22 cellular contexts compared by ENCODE assay signal in the genomic region with DNA sequence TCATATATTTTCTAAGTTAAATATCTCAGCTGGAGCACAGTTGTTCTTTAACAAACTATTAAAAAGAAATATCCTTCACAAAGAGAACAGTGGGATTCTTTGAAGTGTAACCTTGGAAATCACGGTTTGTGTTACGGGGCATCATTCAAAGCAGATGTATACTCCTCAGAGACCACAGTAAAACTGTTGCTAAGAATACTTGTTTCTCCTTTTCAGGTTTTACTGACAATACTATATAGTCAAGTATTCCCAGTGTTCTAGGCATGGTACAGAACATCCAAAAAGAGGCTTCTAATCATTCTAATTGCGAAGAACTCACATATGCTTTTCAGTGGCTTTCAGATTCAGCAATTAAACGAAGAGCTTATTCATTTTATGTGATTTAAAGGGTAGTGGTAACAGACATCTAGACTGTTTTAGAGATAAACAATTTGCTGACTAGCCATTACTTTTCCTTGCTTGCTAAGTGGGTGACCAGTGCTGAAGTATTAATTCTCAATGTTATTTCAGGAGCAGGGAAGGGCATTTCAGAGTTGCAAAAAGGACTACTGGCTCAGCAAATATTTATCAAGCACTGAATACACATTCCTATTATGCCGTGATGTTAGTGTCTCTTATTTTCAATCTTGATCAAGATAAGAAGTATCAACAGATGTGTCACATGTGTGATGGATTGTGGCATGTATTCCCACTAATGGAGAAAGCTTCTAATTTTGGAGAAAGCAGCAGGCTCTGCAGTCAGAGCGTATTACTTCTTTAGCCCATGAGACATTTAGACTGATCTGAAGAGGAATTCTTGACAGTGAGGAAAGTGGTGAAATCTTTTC.
DNase-seq lines count a peak whose midpoint lies in the region; ATAC-seq, FAIRE-seq and TF ChIP-seq lines count a peak whose summit lies in the region.
"Had no signal": no experiment of that assay in that cellular context is flagged by ENCODE, and none has a peak within 500 bp of the region (broad histone marks: within the 10 kb centered on the region; RNA-seq: fewer than 3 reads in every experiment).

No MANE protein-coding gene starts in this region.

- no peak for TF ChIP-seq POLR2A in HepG2 (IDR thresholded peaks at IDR 0.05; ENCODE audit: insufficient read depth in 1 of 2, low read depth in 2 of 2, low read length in 2 of 2)

- H3K4me3 Mint-ChIP-seq in WTC11 = peak overlapping the region; percentile 19
- H3K4me3 Mint-ChIP-seq: CD8-positive, alpha-beta memory T cell; effector memory CD8-positive, alpha-beta T cell; stimulated activated memory B cell treated with anti-CD40 and anti-IgM and Interleukin-4, amounts not matched to agents 10 μg/mL and 1 μg/mL and 100 μg/mL, for 72 hours had no signal

- no peak for FAIRE-seq in HepG2 (lab: Jason Lieb, UNC)
- FAIRE-seq: HTR-8/SVneo had no signal

- in situ Hi-C loops in HepG2 (cut with HindIII; ENCODE audit: extremely low pct_ligation_motif_present, low pct_unique_long_range_greater_than_20kb) = no loop called here

- TF ChIP-seq CTCF in left ventricle myocardium inferior (IDR thresholded peaks at IDR 0.05; ENCODE audit: borderline replicate concordance) (no peak), right atrium auricular region (IDR thresholded peaks at IDR 0.05) (no peak), WTC11 (IDR thresholded peaks at IDR 0.05) (no peak), HepG2 (CRISPR knock-in tag; IDR thresholded peaks at IDR 0.05) (no peak)

- WGBS in HepG2 (ENCODE audit: low lambda C conversion rate) = 20% methylated on average over 6 of the region's 6 CpGs

- no peak for TF ChIP-seq RAD21 in HepG2 (CRISPR knock-in tag; IDR thresholded peaks at IDR 0.05)

- H3K36me3 ChIP-seq in left ventricle myocardium inferior (no peaks in the 10 kb centered on the region), right atrium auricular region (no peaks in the 10 kb centered on the region), HepG2 (replicated peaks in 1 of 2; ENCODE audit: control insufficient read depth in 1 of 2, insufficient read depth in 2 of 2, low read length in 2 of 2) (no peaks in the 10 kb centered on the region)

- intact Hi-C loops in left ventricle myocardium inferior (cut with micrococcal nuclease) = no loop called here
- intact Hi-C loops in HepG2 (cut with micrococcal nuclease; ENCODE audit: unreplicated experiment) = no loop called here

- no peaks in the 10 kb centered on the region for H4K20me1 ChIP-seq in HepG2 (ENCODE audit: insufficient read depth, low read length)

- no peak overlapping the region for H3K9ac ChIP-seq in HepG2 (ENCODE audit: insufficient read depth, low read depth, low read length)

- no peaks in the 10 kb centered on the region for H3K27me3 ChIP-seq in left ventricle myocardium inferior (ENCODE audit: low read depth)
- H3K27me3 ChIP-seq in right atrium auricular region = no peaks in the 10 kb centered on the region
- H3K27me3 ChIP-seq in HepG2 (ENCODE audit: control insufficient read depth in 1 of 2, insufficient read depth in 2 of 2, low read length in 2 of 2) = no peaks in the 10 kb centered on the region

- POLR2A ChIA-PET in WTC11 (lab: Charles Lee) = interaction anchor here (0.6 kb wide), 1 partner anchor 494 kb away, joined by 7 read pairs; no protein-coding TSS in a partner anchor
- POLR2A ChIA-PET in HepG2 (lab: Yijun Ruan, JAX) = no interaction called here

- peaks cover 8% of the 10 kb centered on the region for H3K9me3 ChIP-seq in left ventricle myocardium inferior (replicated peaks)
- no peaks in the 10 kb centered on the region for H3K9me3 ChIP-seq in right atrium auricular region
- no peaks in the 10 kb centered on the region for H3K9me3 ChIP-seq in HepG2 (ENCODE audit: low read length)

- no peak overlapping the region for H2AFZ ChIP-seq in HepG2 (ENCODE audit: low read length)
- H2AFZ ChIP-seq: PC-9 had no signal

- peaks cover 9% of the 10 kb centered on the region for H3K9me3 Mint-ChIP-seq in WTC11
- H3K9me3 Mint-ChIP-seq: effector memory CD8-positive, alpha-beta T cell had no signal

- H3K4me1 ChIP-seq in left ventricle myocardium inferior (peaks cover 18% of the 10 kb centered on the region), right atrium auricular region (peaks cover 0 to 14% of the 10 kb centered on the region in 2 donors), HepG2 (ENCODE audit: insufficient read depth, low read length) (peaks cover 8% of the 10 kb centered on the region; the same call in 1 of the 2 replicates)

- CTCF ChIA-PET in WTC11 (lab: Charles Lee) (interaction anchor here (0.9 to 1.9 kb wide), 2 partner anchors 43 kb away, joined by 3 to 7 read pairs; no protein-coding TSS in a partner anchor), HepG2 (lab: Yijun Ruan, JAX; ENCODE audit: low intra/inter-chr PET ratio, low total read pairs) (no interaction called here)

- no peak overlapping the region for H3K4me2 ChIP-seq in HepG2 (ENCODE audit: low read depth, low read length)
- H3K4me2 ChIP-seq: PC-9 had no signal

- no TSS peak for BruUV-seq in HepG2 (replicated peaks; lab: Mats Ljungman, UMichigan)

- DNase-seq in left ventricle myocardium inferior (no peak), right atrium auricular region (ENCODE audit: low spot score) (no peak), WTC11 (ENCODE audit: low spot score) (no peak), HepG2 (ENCODE audit: low spot score) (peak; percentile 32), AML-193 (lab: John Stamatoyannopoulos, UW) (no peak)
- DNase-seq in activated effector memory CD4-positive, alpha-beta T cell treated with Interleukin-2 at 50 U/mL for 16 hours = no peak
- no peak for DNase-seq in activated naive CD4-positive, alpha-beta T cell treated with Interleukin-2 at 50 U/mL for 16 hours
- DNase-seq: ACHN; activated CD4-positive, alpha-beta T cell treated with anti-CD3 and anti-CD28 coated beads for 4 hours; activated gamma-delta T cell; amniotic stem cell; CD8-positive, alpha-beta memory T cell; effector memory CD8-positive, alpha-beta T cell; head of caudate nucleus; NCI-H2171 treated with DMSO at 0.1 percent for 48 hours; NCI-H748 treated with DMSO at 0.1 percent for 48 hours; PC-9; T-helper 9 cell had no signal

- no peaks in the 10 kb centered on the region for H3K79me2 ChIP-seq in HepG2 (ENCODE audit: insufficient read depth, low read length)

- no peak for TF ChIP-seq EP300 in HepG2 (IDR thresholded peaks at IDR 0.05; ENCODE audit: low read depth in 2 of 2, low read length in 2 of 2)
- TF ChIP-seq EP300 in HepG2 (CRISPR knock-in tag; IDR thresholded peaks at IDR 0.05; ENCODE audit: borderline replicate concordance) = no peak

- ATAC-seq in WTC11 (no peak), HepG2 (no peak; the same call in 2 of the 3 replicates), GM19455 (IDR thresholded peaks at IDR 0.05; ENCODE audit: unreplicated experiment) (no peak)
- ATAC-seq: effector memory CD8-positive, alpha-beta T cell; HCT116; stimulated activated memory B cell treated with anti-CD40 and anti-IgM and Interleukin-4, amounts not matched to agents 10 μg/mL and 1 μg/mL and 100 μg/mL, for 72 hours had no signal

- peak overlapping the region; percentile 45 for H3K27ac ChIP-seq in left ventricle myocardium inferior (replicated peaks)
- peak overlapping the region in 1 of 2 donors; percentile 36 for H3K27ac ChIP-seq in right atrium auricular region
- H3K27ac ChIP-seq in HepG2 (ENCODE audit: extremely low read length, insufficient read depth, low read length) = no peak overlapping the region
- H3K27ac ChIP-seq: PC-9 had no signal

- no peak overlapping the region for H3K4me3 ChIP-seq in left ventricle myocardium inferior
- no peak overlapping the region for H3K4me3 ChIP-seq in right atrium auricular region
- H3K4me3 ChIP-seq in HepG2 (replicated peaks in 1 of 3; ENCODE audit: insufficient read depth in 1 of 3, low read depth in 2 of 3, low read length in 3 of 3) = no peak overlapping the region
- H3K4me3 ChIP-seq: PC-9 had no signal

- no peaks in the 10 kb centered on the region for H3K27me3 Mint-ChIP-seq in WTC11 (ENCODE audit: low read depth)
- H3K27me3 Mint-ChIP-seq: CD8-positive, alpha-beta memory T cell; effector memory CD8-positive, alpha-beta T cell; stimulated activated memory B cell treated with anti-CD40 and anti-IgM and Interleukin-4, amounts not matched to agents 10 μg/mL and 1 μg/mL and 100 μg/mL, for 72 hours had no signal

- peaks cover 60% of the 10 kb centered on the region for H3K4me1 Mint-ChIP-seq in WTC11

- H3K27ac Mint-ChIP-seq in WTC11 = no peak overlapping the region
- H3K27ac Mint-ChIP-seq: CD8-positive, alpha-beta memory T cell; effector memory CD8-positive, alpha-beta T cell; stimulated activated memory B cell treated with anti-CD40 and anti-IgM and Interleukin-4, amounts not matched to agents 10 μg/mL and 1 μg/mL and 100 μg/mL, for 72 hours had no signal

- peaks cover 8% of the 10 kb centered on the region for H3K36me3 Mint-ChIP-seq in WTC11
- H3K36me3 Mint-ChIP-seq: CD8-positive, alpha-beta memory T cell had no signal

TF ChIP-seq in WTC11, 78 proteins besides CTCF, POLR2A, EP300 and RAD21 (continues in another document):
- no peak for TF ChIP-seq GRHL2 (CRISPR knock-in tag; IDR thresholded peaks at IDR 0.05; ENCODE audit: insufficient replicate concordance, severe bottlenecking)
- TF ChIP-seq, protein P1, sequence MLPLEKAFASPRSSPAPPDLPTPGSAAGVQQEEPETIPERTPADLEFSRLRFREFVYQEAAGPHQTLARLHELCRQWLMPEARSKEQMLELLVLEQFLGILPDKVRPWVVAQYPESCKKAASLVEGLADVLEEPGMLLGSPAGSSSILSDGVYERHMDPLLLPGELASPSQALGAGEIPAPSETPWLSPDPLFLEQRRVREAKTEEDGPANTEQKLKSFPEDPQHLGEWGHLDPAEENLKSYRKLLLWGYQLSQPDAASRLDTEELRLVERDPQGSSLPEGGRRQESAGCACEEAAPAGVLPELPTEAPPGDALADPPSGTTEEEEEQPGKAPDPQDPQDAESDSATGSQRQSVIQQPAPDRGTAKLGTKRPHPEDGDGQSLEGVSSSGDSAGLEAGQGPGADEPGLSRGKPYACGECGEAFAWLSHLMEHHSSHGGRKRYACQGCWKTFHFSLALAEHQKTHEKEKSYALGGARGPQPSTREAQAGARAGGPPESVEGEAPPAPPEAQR (CRISPR knock-in tag; IDR thresholded peaks at IDR 0.05) = no peak
- no peak for TF ChIP-seq ZNF671 (CRISPR knock-in tag; IDR thresholded peaks at IDR 0.05)

TF ChIP-seq in HepG2, 621 proteins besides CTCF, POLR2A, EP300 and RAD21 (continues in another document):
- TF ChIP-seq HOXD1 (CRISPR knock-in tag; IDR thresholded peaks at IDR 0.05) = peak; percentile 80; the same call in 1 of the 2 replicates
- TF ChIP-seq, protein P2, sequence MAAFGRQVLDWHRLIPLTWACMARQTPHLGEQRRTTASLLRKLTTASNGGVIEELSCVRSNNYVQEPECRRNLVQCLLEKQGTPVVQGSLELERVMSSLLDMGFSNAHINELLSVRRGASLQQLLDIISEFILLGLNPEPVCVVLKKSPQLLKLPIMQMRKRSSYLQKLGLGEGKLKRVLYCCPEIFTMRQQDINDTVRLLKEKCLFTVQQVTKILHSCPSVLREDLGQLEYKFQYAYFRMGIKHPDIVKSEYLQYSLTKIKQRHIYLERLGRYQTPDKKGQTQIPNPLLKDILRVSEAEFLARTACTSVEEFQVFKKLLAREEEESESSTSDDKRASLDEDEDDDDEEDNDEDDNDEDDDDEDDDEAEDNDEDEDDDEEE (CRISPR knock-in tag; IDR thresholded peaks at IDR 0.05) = no peak
- no peak for TF ChIP-seq ZFP62 (CRISPR knock-in tag; IDR thresholded peaks at IDR 0.05)
- TF ChIP-seq FOXA1 (IDR thresholded peaks at IDR 0.05) = no peak
- 0 out of 2 replicates have a peak, but pooled peaks have one; percentile 15 for TF ChIP-seq FOXA1 (CRISPR knock-in tag; IDR thresholded peaks at IDR 0.05)
